ENCODE assay signal across 1 cellular context in the genomic region with DNA sequence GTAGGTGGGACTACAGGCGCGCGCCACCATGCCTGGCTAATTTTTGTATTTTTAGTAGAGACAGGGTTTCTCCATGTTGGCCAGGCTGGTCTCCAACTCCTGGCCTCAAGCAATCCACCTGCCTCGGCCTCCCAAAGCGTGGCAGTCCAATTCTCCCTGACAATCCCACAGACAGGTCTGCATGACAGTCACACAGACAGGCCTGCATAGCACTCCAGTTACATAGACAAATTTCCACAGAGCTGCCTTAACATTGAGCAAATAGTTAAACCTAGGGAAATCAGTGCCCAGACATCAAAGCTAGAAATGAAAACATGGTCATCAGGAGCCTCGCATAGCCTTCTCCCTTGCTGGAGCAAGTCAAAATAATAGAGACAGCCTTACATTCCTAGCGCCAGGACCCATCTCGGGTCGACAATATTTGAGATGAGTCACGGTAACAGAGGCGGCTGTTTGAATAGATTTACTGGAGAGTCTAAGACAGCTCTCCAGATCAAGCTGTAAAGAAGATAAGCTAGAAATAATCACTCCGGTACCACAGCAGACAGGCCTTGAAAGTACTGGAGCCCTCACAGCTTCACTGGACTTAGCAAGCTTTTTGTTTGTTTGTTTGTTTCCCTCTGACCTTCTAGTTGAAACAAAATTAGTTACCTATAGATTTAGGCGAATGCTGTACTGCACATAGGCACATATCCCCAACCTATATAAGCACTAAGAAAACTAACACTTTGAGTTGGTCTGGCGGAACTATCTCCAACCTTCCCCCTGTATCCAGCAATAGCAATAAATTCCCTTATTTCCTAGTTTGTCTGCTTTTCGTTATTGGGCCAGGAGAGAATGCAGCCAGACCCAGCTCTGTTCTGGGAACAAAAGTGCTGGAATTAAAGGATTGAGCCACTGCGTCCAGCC.
TF ChIP-seq lines count a peak whose summit lies in the region.

No MANE protein-coding gene starts in this region.

TF ChIP-seq in HEK293T, 16 proteins besides CTCF, POLR2A, EP300 and RAD21:
- TF ChIP-seq CTBP1 (IDR thresholded peaks at IDR 0.05; ENCODE audit: borderline replicate concordance): no peak
- TF ChIP-seq ZNF384 (IDR thresholded peaks at IDR 0.05): no peak
- TF ChIP-seq FOXM1 (IDR thresholded peaks at IDR 0.05; ENCODE audit: borderline replicate concordance): no peak
- no peak for TF ChIP-seq SUZ12 (IDR thresholded peaks at IDR 0.05)
